10 cellular contexts compared by ENCODE assay signal in the genomic region with DNA sequence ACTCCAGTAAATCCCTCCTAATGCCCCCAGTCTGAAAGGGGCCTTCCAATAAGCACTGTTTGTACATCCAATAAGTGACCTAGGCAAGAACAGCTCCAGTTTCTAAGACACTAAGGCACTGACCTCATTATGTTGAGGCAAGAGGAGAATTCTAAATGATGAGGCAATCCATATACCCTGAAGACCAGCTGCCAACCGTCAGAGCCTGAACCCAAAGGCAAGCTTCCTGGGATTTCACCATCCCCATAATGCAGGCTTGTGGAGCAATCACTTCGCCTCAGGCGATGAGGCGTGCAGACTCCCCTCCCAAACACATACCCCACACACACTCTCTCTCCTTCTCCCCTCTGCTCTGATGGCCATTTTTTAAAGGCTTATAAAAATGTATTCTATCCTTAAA. TPM values are rescaled to one million over a fixed set of nuclear protein-coding genes. Genes with fewer than 3 reads are reported as not detected.
DNase-seq lines count a peak whose midpoint lies in the region; ATAC-seq lines count a peak whose summit lies in the region.
"Had no signal": no experiment of that assay in that cellular context is flagged by ENCODE, and none has a peak within 500 bp of the region (broad histone marks: within the 10 kb centered on the region; RNA-seq: fewer than 3 reads in every experiment).

No MANE protein-coding gene starts in this region.

- H3K79me1 ChIP-seq in mesendoderm (ENCODE audit: low read length): peaks cover 13% of the 10 kb centered on the region

- H3K4me1 ChIP-seq in ectodermal cell (ENCODE audit: control insufficient read depth, insufficient read depth, low read length) (peaks cover 32% of the 10 kb centered on the region), mesendoderm (ENCODE audit: control insufficient read depth, low read depth, low read length) (peaks cover 16% of the 10 kb centered on the region)

- H3K23ac ChIP-seq in mesendoderm (ENCODE audit: low read length): no peak overlapping the region

- H2BK5ac ChIP-seq in mesendoderm (ENCODE audit: low read length): no peak overlapping the region

- H3K36me3 ChIP-seq in ectodermal cell (ENCODE audit: control insufficient read depth, insufficient read depth, low read length): no peaks in the 10 kb centered on the region
- no peaks in the 10 kb centered on the region for H3K36me3 ChIP-seq in mesendoderm (ENCODE audit: control insufficient read depth, insufficient read depth, low read length)

- H3K4me3 ChIP-seq in ectodermal cell (ENCODE audit: insufficient read depth, low read depth, low read length) (no peak overlapping the region), mesendoderm (ENCODE audit: low read length) (no peak overlapping the region)

- no peak overlapping the region for H4K8ac ChIP-seq in mesendoderm (ENCODE audit: low read depth, low read length)

- H3K9ac ChIP-seq in mesendoderm (ENCODE audit: low read length): no peak overlapping the region

- DNase-seq in AML-193 (lab: John Stamatoyannopoulos, UW): peak; percentile 6 to 12
- DNase-seq in NCI-H2107 (lab: John Stamatoyannopoulos, UW): peak; percentile 73
- DNase-seq in mesendoderm: peak; percentile 82
- DNase-seq in activated CD8-positive, alpha-beta memory T cell treated with anti-CD3 and anti-CD28 coated beads, Interleukin-2, amount 50 U/mL, for 4 hours: no peak
- DNase-seq in HPDE6-E6E7 (ENCODE audit: extremely low spot score): no peak
- DNase-seq: activated CD4-positive, alpha-beta T cell treated with anti-CD3 and anti-CD28 coated beads, Interleukin-2, amount 10 ng/mL, durations not matched to agents 24 days and 14 days; DND-41 had no signal

- H3K27ac ChIP-seq in ectodermal cell (ENCODE audit: insufficient read depth, low read depth, low read length, poor library complexity, severe bottlenecking) (peak overlapping the region; percentile 45), mesendoderm (ENCODE audit: low read depth, low read length) (no peak overlapping the region)

- no peak overlapping the region for H2BK120ac ChIP-seq in mesendoderm (ENCODE audit: low read depth, low read length)

- ATAC-seq in HG03571 (IDR thresholded peaks at IDR 0.05; ENCODE audit: unreplicated experiment) (no peak), HG03439 (IDR thresholded peaks at IDR 0.05; ENCODE audit: unreplicated experiment) (no peak)

- H3K56ac ChIP-seq in mesendoderm (ENCODE audit: low read length): no peak overlapping the region

- peaks cover 8% of the 10 kb centered on the region for H3K79me2 ChIP-seq in mesendoderm (ENCODE audit: control insufficient read depth, insufficient read depth, low read length)

- H3K4ac ChIP-seq in mesendoderm (ENCODE audit: low read depth, low read length): no peak overlapping the region

- no peak overlapping the region for H3K18ac ChIP-seq in mesendoderm (ENCODE audit: low read length)

- H3K4me2 ChIP-seq in mesendoderm (ENCODE audit: low read length): no peak overlapping the region

- no peak overlapping the region for H4K5ac ChIP-seq in mesendoderm (ENCODE audit: low read length)

- no peak overlapping the region for H2AK5ac ChIP-seq in mesendoderm (ENCODE audit: low read length)

- no peaks in the 10 kb centered on the region for H3K9me3 ChIP-seq in ectodermal cell (ENCODE audit: control insufficient read depth, low read length)

- H3K27me3 ChIP-seq in ectodermal cell (ENCODE audit: control insufficient read depth, insufficient read depth, low read length, poor library complexity, severe bottlenecking) (no peaks in the 10 kb centered on the region), mesendoderm (ENCODE audit: insufficient read depth, low read length, poor library complexity) (no peaks in the 10 kb centered on the region)

- WGBS in ectodermal cell, 2 experiments: 68 to 78% methylated on average over 4 of the region's 4 CpGs
- no CpG with 5 or more reads among the region's 4 CpGs for WGBS in mesendoderm (ENCODE audit: extremely low coverage, insufficient coverage, low lambda C conversion rate)

- no peak overlapping the region for H2BK15ac ChIP-seq in mesendoderm (replicated peaks; ENCODE audit: low read depth)

RNA-seq across cellular contexts. Expression of a gene that starts 49.5 kb away (rescaled TPM):
- 93.0 TPM for polyA plus RNA-seq in ectodermal cell (2013, experiment 1 of 4)
- polyA plus RNA-seq in ectodermal cell (2013, experiment 2 of 4): 110 TPM
- polyA plus RNA-seq in ectodermal cell (2013, experiment 3 of 4): 108 TPM
- polyA plus RNA-seq in ectodermal cell (2013, experiment 4 of 4): 116 TPM
- 13.6 TPM for polyA plus RNA-seq in mesendoderm (2013, experiment 1 of 2)
- 15.2 TPM for polyA plus RNA-seq in mesendoderm (2013, experiment 2 of 2)

Comparison
In these comparisons a context has a peak if more than half of its experiments do, and no peak if none do; other contexts are left out.
1. DNase-seq: peak in AML-193 (2 of 2), NCI-H2107 (single experiment) and mesendoderm (single experiment); none in activated CD8-positive, alpha-beta memory T cell treated with anti-CD3 and anti-CD28 coated beads, Interleukin-2, amount 50 U/mL, for 4 hours (single experiment) and HPDE6-E6E7 (single experiment).